ENCODE assay signal across 12 cellular contexts in genomic region chr1:109822749-109823542, GRCh38. TPM values are rescaled to one million over a fixed set of nuclear protein-coding genes. Genes with fewer than 3 reads are reported as not detected.
DNase-seq lines count a peak whose midpoint lies in the region; ATAC-seq and TF ChIP-seq lines count a peak whose summit lies in the region.
"Had no signal": no experiment of that assay in that cellular context is flagged by ENCODE, and none has a peak within 500 bp of the region (broad histone marks: within the 10 kb centered on the region; RNA-seq: fewer than 3 reads in every experiment).

No MANE protein-coding gene starts in this region.

- H3K36me3 Mint-ChIP-seq in activated T-helper 2 cell treated with anti-CD3 and anti-CD28 coated beads, Interferon-gamma antibody, Interleukin-2, Interleukin-4, amounts not matched to agents 10 μg/mL and 5 μg/mL and 100 μg/mL, durations not matched to agents 14 hours and 24 hours and 36 hours (ENCODE audit: low read depth), result no peaks in the 10 kb centered on the region
- H3K36me3 Mint-ChIP-seq: WTC11 had no signal

- no peak for ATAC-seq in upper lobe of right lung
- no peak for ATAC-seq in GM18502 (IDR thresholded peaks at IDR 0.05; ENCODE audit: poor library complexity, unreplicated experiment)

- peaks cover 76% of the 10 kb centered on the region for H3K4me1 ChIP-seq in left ventricle myocardium inferior
- peaks cover 99% of the 10 kb centered on the region in 2 experiments for H3K4me1 ChIP-seq in neutrophil (ENCODE audit: control insufficient read depth in 1 of 2, insufficient read depth in 1 of 2, low read depth in 1 of 2, low read length in 1 of 2)
- peaks cover 76% of the 10 kb centered on the region for H3K4me1 ChIP-seq in upper lobe of right lung

- H3K27ac ChIP-seq in left ventricle myocardium inferior (replicated peaks) (peak overlapping the region; percentile 27), neutrophil (peak overlapping the region; percentile 92), upper lobe of right lung (peak overlapping the region; percentile 63)

- intact Hi-C loops in left ventricle myocardium inferior (cut with micrococcal nuclease) (no loop called here), cardiac septum (cut with DNase I) (no loop called here), upper lobe of right lung (cut with DNase I) (no loop called here)
- intact Hi-C loops in activated T-helper 2 cell treated with anti-CD3 and anti-CD28 coated beads, Interferon-gamma antibody, Interleukin-2, Interleukin-4, amounts not matched to agents 10 μg/mL and 5 μg/mL and 100 μg/mL, durations not matched to agents 14 hours and 24 hours and 36 hours (cut with micrococcal nuclease), result loop anchor here (1.0 kb wide), 1 partner anchor 83 kb away; no protein-coding TSS in a partner anchor

- H3K4me3 ChIP-seq in left ventricle myocardium inferior, result no peak overlapping the region
- H3K4me3 ChIP-seq in neutrophil (ENCODE audit: low read depth in 1 of 2, low read length in 1 of 2), result peak overlapping the region in 1 of 2 experiments; percentile 38
- H3K4me3 ChIP-seq in upper lobe of right lung, result no peak overlapping the region

- H3K9me3 Mint-ChIP-seq in activated T-helper 2 cell treated with anti-CD3 and anti-CD28 coated beads, Interferon-gamma antibody, Interleukin-2, Interleukin-4, amounts not matched to agents 10 μg/mL and 5 μg/mL and 100 μg/mL, durations not matched to agents 14 hours and 24 hours and 36 hours, result no peaks in the 10 kb centered on the region

- peak overlapping the region; percentile 84 for H3K27ac Mint-ChIP-seq in activated T-helper 2 cell treated with anti-CD3 and anti-CD28 coated beads, Interferon-gamma antibody, Interleukin-2, Interleukin-4, amounts not matched to agents 10 μg/mL and 5 μg/mL and 100 μg/mL, durations not matched to agents 14 hours and 24 hours and 36 hours
- H3K27ac Mint-ChIP-seq: WTC11 had no signal

- no peaks in the 10 kb centered on the region for H3K27me3 Mint-ChIP-seq in activated T-helper 2 cell treated with anti-CD3 and anti-CD28 coated beads, Interferon-gamma antibody, Interleukin-2, Interleukin-4, amounts not matched to agents 10 μg/mL and 5 μg/mL and 100 μg/mL, durations not matched to agents 14 hours and 24 hours and 36 hours (ENCODE audit: low read depth)

- no peaks in the 10 kb centered on the region for H3K9me3 ChIP-seq in left ventricle myocardium inferior (replicated peaks)
- H3K9me3 ChIP-seq in neutrophil, result no peaks in the 10 kb centered on the region
- no peaks in the 10 kb centered on the region for H3K9me3 ChIP-seq in upper lobe of right lung

- H3K27me3 ChIP-seq in left ventricle myocardium inferior (ENCODE audit: low read depth), result no peaks in the 10 kb centered on the region
- no peaks in the 10 kb centered on the region for H3K27me3 ChIP-seq in neutrophil
- H3K27me3 ChIP-seq in upper lobe of right lung, result no peaks in the 10 kb centered on the region

- H3K4me1 Mint-ChIP-seq in activated T-helper 2 cell treated with anti-CD3 and anti-CD28 coated beads, Interferon-gamma antibody, Interleukin-2, Interleukin-4, amounts not matched to agents 10 μg/mL and 5 μg/mL and 100 μg/mL, durations not matched to agents 14 hours and 24 hours and 36 hours (ENCODE audit: low read depth), result peaks cover 70% of the 10 kb centered on the region

- DNase-seq in left ventricle myocardium inferior (no peak), cardiac septum (ENCODE audit: low spot score) (no peak), upper lobe of right lung (no peak), HCEC 1CT (no peak)
- DNase-seq in activated T-helper 2 cell treated with anti-CD3 and anti-CD28 coated beads, Interferon-gamma antibody, Interleukin-2, Interleukin-4, amounts not matched to agents 10 μg/mL and 5 μg/mL and 100 μg/mL, durations not matched to agents 14 hours and 24 hours and 36 hours (ENCODE audit: low spot score), result no peak
- no peak for DNase-seq in stimulated activated CD4-positive, alpha-beta T cell treated with anti-CD3 and anti-CD28 coated beads, Interleukin-15, amount 100 ng/mL, for 24 hours
- DNase-seq: activated gamma-delta T cell treated with Interleukin-2 at 50 U/mL for 16 hours, NCI-H187 treated with DMSO at 0.1 percent for 48 hours had no signal

- H3K36me3 ChIP-seq in left ventricle myocardium inferior (no peaks in the 10 kb centered on the region), neutrophil (no peaks in the 10 kb centered on the region), upper lobe of right lung (no peaks in the 10 kb centered on the region)

- no peak for TF ChIP-seq CTCF in left ventricle myocardium inferior (IDR thresholded peaks at IDR 0.05; ENCODE audit: borderline replicate concordance)
- no peak for TF ChIP-seq CTCF in neutrophil (IDR thresholded peaks at IDR 0.05)
- TF ChIP-seq CTCF in upper lobe of right lung (IDR thresholded peaks at IDR 0.05), result no peak

- no peak overlapping the region for H3K4me3 Mint-ChIP-seq in activated T-helper 2 cell treated with anti-CD3 and anti-CD28 coated beads, Interferon-gamma antibody, Interleukin-2, Interleukin-4, amounts not matched to agents 10 μg/mL and 5 μg/mL and 100 μg/mL, durations not matched to agents 14 hours and 24 hours and 36 hours (ENCODE audit: low read depth)
- H3K4me3 Mint-ChIP-seq: WTC11 had no signal

RNA-seq across cellular contexts. Expression of gene EPS8L3, which starts 59.2 kb away (rescaled TPM):
- total RNA-seq in left ventricle myocardium inferior (0.11 TPM), cardiac septum (not detected), upper lobe of right lung (not detected)
- not detected in 2 replicates for total RNA-seq in activated T-helper 2 cell treated with anti-CD3 and anti-CD28 coated beads, Interferon-gamma antibody, Interleukin-2, Interleukin-4, amounts not matched to agents 10 μg/mL and 5 μg/mL and 100 μg/mL, durations not matched to agents 14 hours and 24 hours and 36 hours
- total RNA-seq: chondrocyte had no signal

Comparison
In these comparisons a context has a peak if more than half of its experiments do, and no peak if none do; other contexts are left out.
1. H3K27ac ChIP-seq: peak in every context shown above with its lines; median percentile 92 in neutrophil; 63 in upper lobe of right lung; 27 in left ventricle myocardium inferior.